Comparison of ENCODE assay signal across 8 cellular contexts in the genomic region with DNA sequence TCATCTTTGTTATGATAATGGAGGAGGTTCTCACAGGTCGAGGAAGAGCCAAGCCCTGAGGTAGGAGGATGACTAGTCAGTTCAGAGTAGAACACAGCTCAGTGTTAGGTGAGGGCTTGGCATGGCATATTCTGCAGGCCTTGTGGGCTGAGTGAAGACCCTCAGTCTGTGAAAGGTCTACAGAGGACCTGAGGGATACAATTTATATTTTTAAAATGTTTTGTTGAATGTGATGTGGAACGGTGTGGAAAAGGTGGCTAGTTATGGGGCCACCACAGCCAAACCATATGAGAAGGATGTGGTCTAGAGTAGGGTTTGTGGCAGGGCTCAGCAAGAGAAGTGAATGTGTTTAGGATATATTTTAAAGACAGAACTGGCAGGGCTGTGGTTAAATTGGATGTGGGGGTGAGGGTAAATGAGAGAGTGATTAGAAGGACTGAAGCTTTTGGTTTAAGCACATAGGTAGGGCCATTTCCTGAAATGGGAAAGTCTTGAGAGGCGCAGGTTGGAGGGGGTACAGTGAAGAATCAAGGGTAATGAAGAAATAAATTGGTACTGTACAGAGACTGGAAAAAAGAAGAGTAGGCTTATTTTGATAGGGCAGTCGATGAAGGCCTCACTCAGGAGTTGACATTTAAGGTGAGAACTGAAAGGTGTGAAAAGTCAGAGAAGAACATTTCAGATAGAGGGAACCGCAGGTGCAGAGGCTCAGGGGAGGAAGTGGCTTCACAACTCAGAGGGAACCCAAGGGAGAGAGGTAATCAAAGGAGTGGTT.
DNase-seq lines count a peak whose midpoint lies in the region; ATAC-seq and TF ChIP-seq lines count a peak whose summit lies in the region.

No MANE protein-coding gene starts in this region.

- CTCF ChIA-PET in activated CD8-positive, alpha-beta memory T cell treated with anti-CD3 and anti-CD28 coated beads, Interleukin-2, amount 10 ng/mL, durations not matched to agents 7 days and 5 days (lab: Charles Lee) = interaction anchor here (1.0 to 2.2 kb wide), 3 partner anchors 8 to 36 kb away, joined by 3 to 6 read pairs (median 3); no protein-coding TSS in a partner anchor

- H3K36me3 Mint-ChIP-seq in activated CD8-positive, alpha-beta memory T cell treated with anti-CD3 and anti-CD28 coated beads, Interleukin-2, amount 10 ng/mL, durations not matched to agents 7 days and 5 days = peaks cover 17% of the 10 kb centered on the region

- DNase-seq in activated CD8-positive, alpha-beta memory T cell treated with anti-CD3 and anti-CD28 coated beads, Interleukin-2, amount 10 ng/mL, durations not matched to agents 7 days and 5 days = peak; percentile 88
- DNase-seq in stimulated activated CD8-positive, alpha-beta memory T cell treated with anti-CD3 and anti-CD28 coated beads, Interleukin-4, amount 100 ng/mL, for 4 hours (ENCODE audit: low read depth in 2 of 2, low spot score in 1 of 2) = peak; percentile 3 to 7
- no peak for DNase-seq in left lung
- no peak for DNase-seq in OCI-M2 (lab: John Stamatoyannopoulos, UW; ENCODE audit: unreplicated experiment)
- DNase-seq in HK-2 (ENCODE audit: unreplicated experiment) = no peak
- DNase-seq in hepatic stellate cell (ENCODE audit: low spot score) = no peak

- no peaks in the 10 kb centered on the region for H3K27me3 ChIP-seq in left lung

- peaks cover 12% of the 10 kb centered on the region for H3K9me3 Mint-ChIP-seq in activated CD8-positive, alpha-beta memory T cell treated with anti-CD3 and anti-CD28 coated beads, Interleukin-2, amount 10 ng/mL, durations not matched to agents 7 days and 5 days (ENCODE audit: low read depth)

- peak overlapping the region; percentile 19 for H3K4me3 Mint-ChIP-seq in activated CD8-positive, alpha-beta memory T cell treated with anti-CD3 and anti-CD28 coated beads, Interleukin-2, amount 10 ng/mL, durations not matched to agents 7 days and 5 days

- H3K36me3 ChIP-seq in left lung = no peaks in the 10 kb centered on the region

- H3K4me1 ChIP-seq in left lung = no peaks in the 10 kb centered on the region

- H3K4me3 ChIP-seq in left lung = no peak overlapping the region

- H3K27ac Mint-ChIP-seq in activated CD8-positive, alpha-beta memory T cell treated with anti-CD3 and anti-CD28 coated beads, Interleukin-2, amount 10 ng/mL, durations not matched to agents 7 days and 5 days = peak overlapping the region; percentile 76

- H3K27me3 Mint-ChIP-seq in activated CD8-positive, alpha-beta memory T cell treated with anti-CD3 and anti-CD28 coated beads, Interleukin-2, amount 10 ng/mL, durations not matched to agents 7 days and 5 days = peaks cover 73% of the 10 kb centered on the region

- no peak for TF ChIP-seq CTCF in left lung (IDR thresholded peaks at IDR 0.05)

- ATAC-seq in GM19395 (IDR thresholded peaks at IDR 0.05; ENCODE audit: unreplicated experiment) (peak; percentile 84), HG03108 (IDR thresholded peaks at IDR 0.05; ENCODE audit: unreplicated experiment) (peak; percentile 80), left lung (no peak)
- peak; percentile 90 for ATAC-seq in activated CD8-positive, alpha-beta memory T cell treated with anti-CD3 and anti-CD28 coated beads, Interleukin-2, amount 10 ng/mL, durations not matched to agents 7 days and 5 days

- H3K4me1 Mint-ChIP-seq in activated CD8-positive, alpha-beta memory T cell treated with anti-CD3 and anti-CD28 coated beads, Interleukin-2, amount 10 ng/mL, durations not matched to agents 7 days and 5 days = peaks cover 27% of the 10 kb centered on the region

- no peak overlapping the region for H3K27ac ChIP-seq in left lung

- intact Hi-C loops in left lung (cut with DNase I) = no loop called here

- peaks cover 0 to 11% of the 10 kb centered on the region in 2 donors for H3K9me3 ChIP-seq in left lung

Comparison
In these comparisons a context has a peak if more than half of its experiments do, and no peak if none do; other contexts are left out.
1. DNase-seq: peak in activated CD8-positive, alpha-beta memory T cell treated with anti-CD3 and anti-CD28 coated beads, Interleukin-2, amount 10 ng/mL, durations not matched to agents 7 days and 5 days (single experiment) and stimulated activated CD8-positive, alpha-beta memory T cell treated with anti-CD3 and anti-CD28 coated beads, Interleukin-4, amount 100 ng/mL, for 4 hours (2 of 2); none in left lung (0 of 2), OCI-M2 (single experiment), HK-2 (single experiment) and hepatic stellate cell (single experiment).